Comparison of ENCODE assay signal across 8 cellular contexts in genomic region chr10:80504158-80504811, GRCh38. TPM values are rescaled to one million over a fixed set of nuclear protein-coding genes. Genes with fewer than 3 reads are reported as not detected.
DNase-seq lines count a peak whose midpoint lies in the region; ATAC-seq and TF ChIP-seq lines count a peak whose summit lies in the region.

No MANE protein-coding gene starts in this region.

- H3K4me2 ChIP-seq in neural progenitor cell, result peak overlapping the region; percentile 59

- no peaks in the 10 kb centered on the region for H3K9me3 Mint-ChIP-seq in neural progenitor cell

- H3K9ac ChIP-seq in neural progenitor cell, result no peak overlapping the region

- TF ChIP-seq CTCF in esophagus muscularis mucosa (IDR thresholded peaks at IDR 0.05) (no peak), neural progenitor cell (IDR thresholded peaks at IDR 0.05) (no peak)

- H2AFZ ChIP-seq in neural progenitor cell (replicated peaks), result no peak overlapping the region

- peaks cover 5% of the 10 kb centered on the region for H3K27me3 Mint-ChIP-seq in neural progenitor cell (ENCODE audit: insufficient read depth, low read depth)

- ATAC-seq in HG03460 (IDR thresholded peaks at IDR 0.05; ENCODE audit: unreplicated experiment), result no peak

- no peak for TF ChIP-seq POLR2A in esophagus muscularis mucosa (IDR thresholded peaks at IDR 0.05; ENCODE audit: low read depth)

- H3K36me3 Mint-ChIP-seq in neural progenitor cell, result peaks cover 17% of the 10 kb centered on the region

- peak; percentile 92 for DNase-seq in CMK (ENCODE audit: low read depth)
- peak; percentile 66 for DNase-seq in SKM-1 treated with dmso at 0.1 percent for 144 hours (lab: John Stamatoyannopoulos, UW; ENCODE audit: unreplicated experiment)
- DNase-seq in esophagus muscularis mucosa (ENCODE audit: extremely low spot score), result no peak
- DNase-seq in neural progenitor cell (ENCODE audit: low spot score), result no peak
- no peak for DNase-seq in NCI-H2196 (lab: John Stamatoyannopoulos, UW; ENCODE audit: unreplicated experiment)
- no peak for DNase-seq in NCI-H82 (lab: John Stamatoyannopoulos, UW)
- no peak for DNase-seq in activated CD4-positive, CD25-positive, alpha-beta regulatory T cell treated with anti-CD3 and anti-CD28 coated beads, Interleukin-2, amount 50 U/mL, for 72 hours

- no peak overlapping the region for H3K4me3 ChIP-seq in esophagus muscularis mucosa
- peak overlapping the region; percentile 7 for H3K4me3 ChIP-seq in neural progenitor cell

- H3K27ac Mint-ChIP-seq in neural progenitor cell, result peak overlapping the region; percentile 70

- H3K4me3 Mint-ChIP-seq in neural progenitor cell, result peak overlapping the region; percentile 55

- peaks cover 65% of the 10 kb centered on the region for H4K20me1 ChIP-seq in neural progenitor cell (ENCODE audit: low read depth)

- H3K4me1 ChIP-seq in esophagus muscularis mucosa (peaks cover 78 to 91% (median 82%) of the 10 kb centered on the region in 4 donors), neural progenitor cell (peaks cover 33% of the 10 kb centered on the region)

- H3F3A ChIP-seq in neural progenitor cell (ENCODE audit: low read depth), result peaks cover 8% of the 10 kb centered on the region

- peaks cover 73% of the 10 kb centered on the region for H3K4me1 Mint-ChIP-seq in neural progenitor cell

- no peaks in the 10 kb centered on the region for H3K9me3 ChIP-seq in esophagus muscularis mucosa
- H3K9me3 ChIP-seq in neural progenitor cell (ENCODE audit: low read depth), result no peaks in the 10 kb centered on the region

- intact Hi-C loops in esophagus muscularis mucosa (cut with DNase I), result loop anchor here (2.0 kb wide), 1 partner anchor 59 kb away; no protein-coding TSS in a partner anchor

- peaks cover 58% of the 10 kb centered on the region for H3K79me2 ChIP-seq in neural progenitor cell (ENCODE audit: low read depth)

- H3K27me3 ChIP-seq in esophagus muscularis mucosa (no peaks in the 10 kb centered on the region), neural progenitor cell (no peaks in the 10 kb centered on the region)

- no peak for TF ChIP-seq EP300 in esophagus muscularis mucosa (IDR thresholded peaks at IDR 0.05)

- WGBS in esophagus muscularis mucosa, result 70% methylated on average over 7 of the region's 7 CpGs

- H3K27ac ChIP-seq in esophagus muscularis mucosa (replicated peaks in 1 of 4), result peak overlapping the region; percentile 57 to 71 (median 64)
- H3K27ac ChIP-seq in neural progenitor cell, result no peak overlapping the region

- H3K36me3 ChIP-seq in esophagus muscularis mucosa (peaks cover 0 to 25% (median 19%) of the 10 kb centered on the region in 4 donors), neural progenitor cell (no peaks in the 10 kb centered on the region)

RNA-seq across cellular contexts. Expression of gene SH2D4B, which starts 33.4 kb away (rescaled TPM):
- total RNA-seq in esophagus muscularis mucosa (under 1 TPM in 2 of 4 donors, not detected in 2; 0.26 to 0.42 TPM), neural progenitor cell (ENCODE audit: low replicate concordance) (0.06 and 0.11 TPM in 2 replicates)

RNA-seq across cellular contexts. Expression of gene TSPAN14, which starts 50.2 kb away (rescaled TPM):
- total RNA-seq in esophagus muscularis mucosa, result 10 to 100 TPM; 17.9 to 50.5 (median 38.4) TPM
- total RNA-seq in neural progenitor cell (ENCODE audit: low replicate concordance), result 32.7 and 68.9 TPM in 2 replicates

Comparison
In these comparisons a context has a peak if more than half of its experiments do, and no peak if none do; other contexts are left out.
1. DNase-seq: peak in CMK (single experiment) and SKM-1 treated with dmso at 0.1 percent for 144 hours (single experiment); none in esophagus muscularis mucosa (single experiment), neural progenitor cell (single experiment), NCI-H2196 (single experiment), NCI-H82 (single experiment) and activated CD4-positive, CD25-positive, alpha-beta regulatory T cell treated with anti-CD3 and anti-CD28 coated beads, Interleukin-2, amount 50 U/mL, for 72 hours (single experiment).